In genomic region chr18:35337256-35337655, GRCh38 we compare ENCODE assay signal across 20 cellular contexts. TPM values are rescaled to one million over a fixed set of nuclear protein-coding genes. Genes with fewer than 3 reads are reported as not detected.
A peak's percentile ranks its signal among the peaks of the same experiment; 100 is the strongest.
DNase-seq lines count a peak whose midpoint lies in the region; ATAC-seq and TF ChIP-seq lines count a peak whose summit lies in the region.
"Had no signal": no experiment of that assay in that cellular context is flagged by ENCODE, and none has a peak within 500 bp of the region (broad histone marks: within the 10 kb centered on the region; RNA-seq: fewer than 3 reads in every experiment).

No MANE protein-coding gene starts in this region.

- no peak overlapping the region for H3K4me3 ChIP-seq in choroid plexus epithelial cell (ENCODE audit: low read depth, low read length)
- H3K4me3 ChIP-seq: BLaER1 treated with 17β-estradiol and CSF1 and Interleukin-3, amounts not matched to agents 10 nM and 100 nM had no signal

- ATAC-seq in activated CD4-positive, alpha-beta T cell treated with anti-CD3 and anti-CD28 coated beads for 36 hours, result no peak
- ATAC-seq in natural killer cell, result no peak
- ATAC-seq in natural killer cell treated with Interleukin-12 subunit alpha and Interleukin-12 subunit beta and Interleukin-15 and Interleukin-18, amount 100 ng/mL, for 72 hours, result no peak
- no peak for ATAC-seq in SK-N-SH treated with all-trans-retinoic acid at 6 μM for 48 hours
- ATAC-seq: CD8-positive, alpha-beta T cell; Panc1 had no signal

- POLR2A ChIA-PET in activated CD4-positive, alpha-beta T cell treated with anti-CD3 and anti-CD28 coated beads for 36 hours (lab: Charles Lee), result no interaction called here
- POLR2A ChIA-PET in HEK293T (lab: Yijun Ruan, JAX), result no interaction called here

- H3K27ac Mint-ChIP-seq in activated CD4-positive, alpha-beta T cell treated with anti-CD3 and anti-CD28 coated beads for 36 hours, result peak overlapping the region; percentile 53
- peak overlapping the region; percentile 13 to 17 for H3K27ac Mint-ChIP-seq in natural killer cell
- H3K27ac Mint-ChIP-seq in natural killer cell treated with Interleukin-12 subunit alpha and Interleukin-12 subunit beta and Interleukin-15 and Interleukin-18, amount 100 ng/mL, for 72 hours, result no peak overlapping the region
- H3K27ac Mint-ChIP-seq: CD8-positive, alpha-beta T cell had no signal

- TF ChIP-seq CTCF in natural killer cell (IDR thresholded peaks at IDR 0.05) (no peak), choroid plexus epithelial cell (conservative IDR thresholded peaks at IDR 0.05; ENCODE audit: low read depth, low read length) (no peak)

- no peaks in the 10 kb centered on the region for H3K27me3 Mint-ChIP-seq in activated CD4-positive, alpha-beta T cell treated with anti-CD3 and anti-CD28 coated beads for 36 hours
- no peaks in the 10 kb centered on the region for H3K27me3 Mint-ChIP-seq in natural killer cell (ENCODE audit: low read depth in 2 of 2)
- no peaks in the 10 kb centered on the region for H3K27me3 Mint-ChIP-seq in natural killer cell treated with Interleukin-12 subunit alpha and Interleukin-12 subunit beta and Interleukin-15 and Interleukin-18, amount 100 ng/mL, for 72 hours

- H3K36me3 Mint-ChIP-seq in activated CD4-positive, alpha-beta T cell treated with anti-CD3 and anti-CD28 coated beads for 36 hours (ENCODE audit: low read depth), result peaks cover 74% of the 10 kb centered on the region
- peaks cover 15% of the 10 kb centered on the region for H3K36me3 Mint-ChIP-seq in natural killer cell
- peaks cover 60% of the 10 kb centered on the region for H3K36me3 Mint-ChIP-seq in natural killer cell treated with Interleukin-12 subunit alpha and Interleukin-12 subunit beta and Interleukin-15 and Interleukin-18, amount 100 ng/mL, for 72 hours

- DNase-seq in activated CD4-positive, alpha-beta T cell treated with anti-CD3 and anti-CD28 coated beads for 36 hours, result no peak
- DNase-seq in activated CD4-positive, alpha-beta T cell treated with anti-CD3 and anti-CD28 coated beads for 4 hours, result no peak
- DNase-seq in natural killer cell (no peak), choroid plexus epithelial cell (ENCODE audit: low read depth) (peak; percentile 13), HEK293T (ENCODE audit: extremely low spot score) (no peak), activated gamma-delta T cell (lab: John Stamatoyannopoulos, UW) (no peak)
- DNase-seq in natural killer cell treated with Interleukin-12 subunit alpha and Interleukin-12 subunit beta and Interleukin-15 and Interleukin-18, amount 100 ng/mL, for 72 hours (ENCODE audit: low spot score), result no peak
- DNase-seq: ACHN; CD8-positive, alpha-beta T cell; DMS53; IMR-90; NCI-H1694; NCI-H2081; NCI-H2171 treated with DMSO at 0.1 percent for 48 hours; NCI-H524 treated with DMSO at 0.1 percent for 48 hours; NCI-H82; SIG-M5 had no signal

- no peak overlapping the region for H3K4me3 Mint-ChIP-seq in activated CD4-positive, alpha-beta T cell treated with anti-CD3 and anti-CD28 coated beads for 36 hours
- H3K4me3 Mint-ChIP-seq in natural killer cell, result no peak overlapping the region
- H3K4me3 Mint-ChIP-seq in natural killer cell treated with Interleukin-12 subunit alpha and Interleukin-12 subunit beta and Interleukin-15 and Interleukin-18, amount 100 ng/mL, for 72 hours, result no peak overlapping the region
- H3K4me3 Mint-ChIP-seq: CD8-positive, alpha-beta T cell had no signal

- intact Hi-C loops in activated CD4-positive, alpha-beta T cell treated with anti-CD3 and anti-CD28 coated beads for 36 hours (cut with DNase I, micrococcal nuclease), result no loop called here
- intact Hi-C loops in natural killer cell (cut with micrococcal nuclease), result no loop called here

- no peaks in the 10 kb centered on the region for H3K9me3 Mint-ChIP-seq in activated CD4-positive, alpha-beta T cell treated with anti-CD3 and anti-CD28 coated beads for 36 hours (ENCODE audit: low read depth)
- H3K9me3 Mint-ChIP-seq in natural killer cell, result no peaks in the 10 kb centered on the region
- no peaks in the 10 kb centered on the region for H3K9me3 Mint-ChIP-seq in natural killer cell treated with Interleukin-12 subunit alpha and Interleukin-12 subunit beta and Interleukin-15 and Interleukin-18, amount 100 ng/mL, for 72 hours
- H3K9me3 Mint-ChIP-seq: CD8-positive, alpha-beta T cell had no signal

- CTCF ChIA-PET in activated CD4-positive, alpha-beta T cell treated with anti-CD3 and anti-CD28 coated beads for 36 hours (lab: Charles Lee), result interaction anchor here (0.6 kb wide), 1 partner anchor 93 kb away, joined by 3 read pairs; no protein-coding TSS in a partner anchor
- CTCF ChIA-PET in HEK293T (lab: Yijun Ruan, JAX), result no interaction called here

- peaks cover 41% of the 10 kb centered on the region for H3K4me1 Mint-ChIP-seq in activated CD4-positive, alpha-beta T cell treated with anti-CD3 and anti-CD28 coated beads for 36 hours
- peaks cover 34 to 41% of the 10 kb centered on the region in 2 donors for H3K4me1 Mint-ChIP-seq in natural killer cell
- peaks cover 19 to 25% of the 10 kb centered on the region in 2 donors for H3K4me1 Mint-ChIP-seq in natural killer cell treated with Interleukin-12 subunit alpha and Interleukin-12 subunit beta and Interleukin-15 and Interleukin-18, amount 100 ng/mL, for 72 hours (ENCODE audit: low read depth in 2 of 2)

TF ChIP-seq in SK-N-SH treated with all-trans-retinoic acid at 6 μM for 48 hours, 23 proteins besides CTCF, POLR2A, EP300 and RAD21:
- TF ChIP-seq TSHZ2 (CRISPR knock-in tag; IDR thresholded peaks at IDR 0.05) (no peak), GLIS3 (CRISPR knock-in tag; IDR thresholded peaks at IDR 0.05) (no peak)

TF ChIP-seq in HEK293T, 16 proteins besides CTCF, POLR2A, EP300 and RAD21:
- no peak for TF ChIP-seq SP1 (IDR thresholded peaks at IDR 0.05)
- no peak for TF ChIP-seq CTBP1 (IDR thresholded peaks at IDR 0.05; ENCODE audit: borderline replicate concordance)

RNA-seq across cellular contexts. Expression of gene ZNF24, which starts 7.0 kb away (rescaled TPM):
- total RNA-seq in activated CD4-positive, alpha-beta T cell treated with anti-CD3 and anti-CD28 coated beads for 36 hours, result 10 to 100 TPM; 31.7 to 50.9 TPM
- total RNA-seq in natural killer cell, result 10 to 100 TPM; 50.4 to 63.9 (median 58.2) TPM
- 10 to 100 TPM; 32.9 to 63.1 TPM for total RNA-seq in natural killer cell treated with Interleukin-12 subunit alpha and Interleukin-12 subunit beta and Interleukin-15 and Interleukin-18, amount 100 ng/mL, for 72 hours

RNA-seq across cellular contexts. Expression of gene ZNF396, which starts 39.9 kb away (rescaled TPM):
- total RNA-seq in activated CD4-positive, alpha-beta T cell treated with anti-CD3 and anti-CD28 coated beads for 36 hours, result 1 to 10 TPM in 1 of 2 experiments, under 1 TPM in 1; 0.47 to 1.1 TPM
- 1 to 10 TPM; 1.2 to 1.7 (median 1.2) TPM for total RNA-seq in natural killer cell
- total RNA-seq in natural killer cell treated with Interleukin-12 subunit alpha and Interleukin-12 subunit beta and Interleukin-15 and Interleukin-18, amount 100 ng/mL, for 72 hours, result 1 to 10 TPM in 1 of 2 donors, under 1 TPM in 1; 0.52 to 1.3 TPM
- total RNA-seq: CD8-positive, alpha-beta T cell had no signal

RNA-seq across cellular contexts. Expression of gene ZSCAN30, which starts 47.2 kb away (rescaled TPM):
- 10 to 100 TPM; 24.2 to 25.4 TPM for total RNA-seq in activated CD4-positive, alpha-beta T cell treated with anti-CD3 and anti-CD28 coated beads for 36 hours
- 10 to 100 TPM; 15.4 to 21.0 (median 16.4) TPM for total RNA-seq in natural killer cell
- total RNA-seq in natural killer cell treated with Interleukin-12 subunit alpha and Interleukin-12 subunit beta and Interleukin-15 and Interleukin-18, amount 100 ng/mL, for 72 hours, result 10 to 100 TPM; 22.2 to 25.6 TPM

Comparison
In these comparisons a context has a peak if more than half of its experiments do, and no peak if none do; other contexts are left out.
1. H3K27ac Mint-ChIP-seq: peak in activated CD4-positive, alpha-beta T cell treated with anti-CD3 and anti-CD28 coated beads for 36 hours (single experiment) and natural killer cell (2 of 2); none in natural killer cell treated with Interleukin-12 subunit alpha and Interleukin-12 subunit beta and Interleukin-15 and Interleukin-18, amount 100 ng/mL, for 72 hours (0 of 2).